Comparison of ENCODE assay signal across 2 cellular contexts in the genomic region with DNA sequence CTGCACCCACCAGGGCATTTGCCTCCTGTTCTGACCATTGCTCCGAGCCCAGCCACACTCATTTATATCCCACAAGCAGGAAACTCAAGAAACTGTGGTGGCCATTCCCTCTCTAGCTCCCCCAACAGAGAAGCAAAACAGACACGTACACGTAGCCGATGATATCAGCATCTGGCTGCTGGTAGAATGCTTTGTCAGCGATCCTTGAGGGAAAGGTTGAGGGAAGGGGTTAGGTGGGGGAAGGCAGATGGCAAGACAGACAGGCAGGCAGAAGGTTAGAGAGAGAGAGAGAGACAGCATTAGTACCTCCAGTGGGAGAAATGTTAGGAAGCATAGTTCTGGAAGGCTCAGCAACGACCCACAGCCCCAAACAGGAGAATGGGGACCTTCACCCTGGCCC.
TF ChIP-seq lines count a peak whose summit lies in the region.

No MANE protein-coding gene starts in this region.

TF ChIP-seq in HEK293T, 16 proteins besides CTCF, POLR2A, EP300 and RAD21:
- TF ChIP-seq SUZ12 (IDR thresholded peaks at IDR 0.05): no peak

TF ChIP-seq in K562, 482 proteins besides CTCF, POLR2A, EP300 and RAD21 (continues in another document):
- TF ChIP-seq ZNF785 (CRISPR knock-in tag; IDR thresholded peaks at IDR 0.05) (no peak), MED1 (CRISPR knock-in tag; IDR thresholded peaks at IDR 0.05; ENCODE audit: borderline replicate concordance) (no peak), MAFK (IDR thresholded peaks at IDR 0.05; ENCODE audit: low read length) (peak; percentile 97), SAFB (IDR thresholded peaks at IDR 0.05; ENCODE audit: borderline replicate concordance, low read depth, low read length) (no peak), EP400 (IDR thresholded peaks at IDR 0.05) (peak; percentile 65), TAF7 (tag; IDR thresholded peaks at IDR 0.05) (no peak), ZBED1 (IDR thresholded peaks at IDR 0.05) (no peak), MAFG (tag; conservative IDR thresholded peaks at IDR 0.05) (peak; percentile 99), EHMT2 (IDR thresholded peaks at IDR 0.05) (0 out of 2 replicates have a peak, but pooled peaks have one; percentile 28), C11orf30 (IDR thresholded peaks at IDR 0.05; ENCODE audit: low read depth) (peak; percentile 100), L3MBTL2 (IDR thresholded peaks at IDR 0.05) (peak; percentile 36; the same call in 1 of the 2 replicates), ATF1 (CRISPR knock-in tag; IDR thresholded peaks at IDR 0.05) (no peak), ATF1 (tag; IDR thresholded peaks at IDR 0.05) (peak; percentile 85), CTBP1 (IDR thresholded peaks at IDR 0.05; ENCODE audit: borderline replicate concordance) (peak; percentile 26; the same call in 1 of the 2 replicates), GATA2 (CRISPR knock-in tag; IDR thresholded peaks at IDR 0.05) (peak; percentile 59; the same call in 1 of the 2 replicates), ARID1B (IDR thresholded peaks at IDR 0.05) (peak; percentile 63), PRMT5 (CRISPR knock-in tag; IDR thresholded peaks at IDR 0.05) (no peak), ZNF561 (CRISPR knock-in tag; conservative IDR thresholded peaks at IDR 0.05) (no peak), ZNF134 (CRISPR knock-in tag; conservative IDR thresholded peaks at IDR 0.05) (no peak), CREB1 (IDR thresholded peaks at IDR 0.05) (0 out of 2 replicates have a peak, but pooled peaks have one; percentile 32), CREB1 (CRISPR knock-in tag; IDR thresholded peaks at IDR 0.05) (no peak), ZFP36 (IDR thresholded peaks at IDR 0.05; ENCODE audit: low read depth, low read length, partially characterized antibody) (no peak), JUN (IDR thresholded peaks at IDR 0.05; ENCODE audit: borderline replicate concordance, low read depth, low read length) (no peak), JUN (CRISPR knock-in tag; IDR thresholded peaks at IDR 0.05; ENCODE audit: borderline replicate concordance) (no peak), MAFF (IDR thresholded peaks at IDR 0.05; ENCODE audit: low read length) (peak; percentile 97), ETS2 (tag; IDR thresholded peaks at IDR 0.05; ENCODE audit: borderline replicate concordance, poor library complexity, severe bottlenecking) (no peak), CBFA2T3 (IDR thresholded peaks at IDR 0.05) (peak; percentile 26; the same call in 1 of the 2 replicates), NFE2 (IDR thresholded peaks at IDR 0.05; ENCODE audit: low read depth) (peak; percentile 60; the same call in 1 of the 2 replicates), TAL1 (IDR thresholded peaks at IDR 0.05) (0 out of 2 replicates have a peak, but pooled peaks have one; percentile 16), SMAD3 (CRISPR knock-in tag; conservative IDR thresholded peaks at IDR 0.05) (no peak), MTA2 (IDR thresholded peaks at IDR 0.05; ENCODE audit: low read depth) (0 out of 2 replicates have a peak, but pooled peaks have one; percentile 6), SUPT5H (IDR thresholded peaks at IDR 0.05) (no peak), ATF7 (IDR thresholded peaks at IDR 0.05) (peak; percentile 63), NR3C1 (CRISPR knock-in tag; IDR thresholded peaks at IDR 0.05) (no peak), DPF2 (IDR thresholded peaks at IDR 0.05) (peak; percentile 78), CREM (IDR thresholded peaks at IDR 0.05; ENCODE audit: low read depth) (peak; percentile 86), SOX6 (IDR thresholded peaks at IDR 0.05) (no peak), ZEB2 (IDR thresholded peaks at IDR 0.05) (0 out of 2 replicates have a peak, but pooled peaks have one; percentile 43)
- TF ChIP-seq, protein P1, sequence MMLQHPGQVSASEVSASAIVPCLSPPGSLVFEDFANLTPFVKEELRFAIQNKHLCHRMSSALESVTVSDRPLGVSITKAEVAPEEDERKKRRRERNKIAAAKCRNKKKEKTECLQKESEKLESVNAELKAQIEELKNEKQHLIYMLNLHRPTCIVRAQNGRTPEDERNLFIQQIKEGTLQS (IDR thresholded peaks at IDR 0.05): peak; percentile 57; the same call in 1 of the 2 replicates
- TF ChIP-seq, protein P1 (CRISPR knock-in tag; conservative IDR thresholded peaks at IDR 0.05): no peak
- TF ChIP-seq, protein P2, sequence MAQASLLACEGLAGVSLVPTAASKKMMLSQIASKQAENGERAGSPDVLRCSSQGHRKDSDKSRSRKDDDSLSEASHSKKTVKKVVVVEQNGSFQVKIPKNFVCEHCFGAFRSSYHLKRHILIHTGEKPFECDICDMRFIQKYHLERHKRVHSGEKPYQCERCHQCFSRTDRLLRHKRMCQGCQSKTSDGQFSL (CRISPR knock-in tag; IDR thresholded peaks at IDR 0.05): no peak
- TF ChIP-seq, protein P2 (tag; IDR thresholded peaks at IDR 0.05): 0 out of 4 replicates have a peak, but pooled peaks of 1 of the 2 experiments have one; percentile 22
- TF ChIP-seq, protein P3, sequence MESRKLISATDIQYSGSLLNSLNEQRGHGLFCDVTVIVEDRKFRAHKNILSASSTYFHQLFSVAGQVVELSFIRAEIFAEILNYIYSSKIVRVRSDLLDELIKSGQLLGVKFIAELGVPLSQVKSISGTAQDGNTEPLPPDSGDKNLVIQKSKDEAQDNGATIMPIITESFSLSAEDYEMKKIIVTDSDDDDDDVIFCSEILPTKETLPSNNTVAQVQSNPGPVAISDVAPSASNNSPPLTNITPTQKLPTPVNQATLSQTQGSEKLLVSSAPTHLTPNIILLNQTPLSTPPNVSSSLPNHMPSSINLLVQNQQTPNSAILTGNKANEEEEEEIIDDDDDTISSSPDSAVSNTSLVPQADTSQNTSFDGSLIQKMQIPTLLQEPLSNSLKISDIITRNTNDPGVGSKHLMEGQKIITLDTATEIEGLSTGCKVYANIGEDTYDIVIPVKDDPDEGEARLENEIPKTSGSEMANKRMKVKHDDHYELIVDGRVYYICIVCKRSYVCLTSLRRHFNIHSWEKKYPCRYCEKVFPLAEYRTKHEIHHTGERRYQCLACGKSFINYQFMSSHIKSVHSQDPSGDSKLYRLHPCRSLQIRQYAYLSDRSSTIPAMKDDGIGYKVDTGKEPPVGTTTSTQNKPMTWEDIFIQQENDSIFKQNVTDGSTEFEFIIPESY (CRISPR knock-in tag; IDR thresholded peaks at IDR 0.05): no peak
- TF ChIP-seq, protein P4, sequence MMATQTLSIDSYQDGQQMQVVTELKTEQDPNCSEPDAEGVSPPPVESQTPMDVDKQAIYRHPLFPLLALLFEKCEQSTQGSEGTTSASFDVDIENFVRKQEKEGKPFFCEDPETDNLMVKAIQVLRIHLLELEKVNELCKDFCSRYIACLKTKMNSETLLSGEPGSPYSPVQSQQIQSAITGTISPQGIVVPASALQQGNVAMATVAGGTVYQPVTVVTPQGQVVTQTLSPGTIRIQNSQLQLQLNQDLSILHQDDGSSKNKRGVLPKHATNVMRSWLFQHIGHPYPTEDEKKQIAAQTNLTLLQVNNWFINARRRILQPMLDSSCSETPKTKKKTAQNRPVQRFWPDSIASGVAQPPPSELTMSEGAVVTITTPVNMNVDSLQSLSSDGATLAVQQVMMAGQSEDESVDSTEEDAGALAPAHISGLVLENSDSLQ (IDR thresholded peaks at IDR 0.05): peak; percentile 81
- TF ChIP-seq, protein P5, sequence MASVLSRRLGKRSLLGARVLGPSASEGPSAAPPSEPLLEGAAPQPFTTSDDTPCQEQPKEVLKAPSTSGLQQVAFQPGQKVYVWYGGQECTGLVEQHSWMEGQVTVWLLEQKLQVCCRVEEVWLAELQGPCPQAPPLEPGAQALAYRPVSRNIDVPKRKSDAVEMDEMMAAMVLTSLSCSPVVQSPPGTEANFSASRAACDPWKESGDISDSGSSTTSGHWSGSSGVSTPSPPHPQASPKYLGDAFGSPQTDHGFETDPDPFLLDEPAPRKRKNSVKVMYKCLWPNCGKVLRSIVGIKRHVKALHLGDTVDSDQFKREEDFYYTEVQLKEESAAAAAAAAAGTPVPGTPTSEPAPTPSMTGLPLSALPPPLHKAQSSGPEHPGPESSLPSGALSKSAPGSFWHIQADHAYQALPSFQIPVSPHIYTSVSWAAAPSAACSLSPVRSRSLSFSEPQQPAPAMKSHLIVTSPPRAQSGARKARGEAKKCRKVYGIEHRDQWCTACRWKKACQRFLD (CRISPR knock-in tag; IDR thresholded peaks at IDR 0.05): peak; percentile 51; the same call in 1 of the 2 replicates
- TF ChIP-seq, protein P6, sequence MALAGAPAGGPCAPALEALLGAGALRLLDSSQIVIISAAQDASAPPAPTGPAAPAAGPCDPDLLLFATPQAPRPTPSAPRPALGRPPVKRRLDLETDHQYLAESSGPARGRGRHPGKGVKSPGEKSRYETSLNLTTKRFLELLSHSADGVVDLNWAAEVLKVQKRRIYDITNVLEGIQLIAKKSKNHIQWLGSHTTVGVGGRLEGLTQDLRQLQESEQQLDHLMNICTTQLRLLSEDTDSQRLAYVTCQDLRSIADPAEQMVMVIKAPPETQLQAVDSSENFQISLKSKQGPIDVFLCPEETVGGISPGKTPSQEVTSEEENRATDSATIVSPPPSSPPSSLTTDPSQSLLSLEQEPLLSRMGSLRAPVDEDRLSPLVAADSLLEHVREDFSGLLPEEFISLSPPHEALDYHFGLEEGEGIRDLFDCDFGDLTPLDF (CRISPR knock-in tag; IDR thresholded peaks at IDR 0.05): no peak
- TF ChIP-seq, protein P7, sequence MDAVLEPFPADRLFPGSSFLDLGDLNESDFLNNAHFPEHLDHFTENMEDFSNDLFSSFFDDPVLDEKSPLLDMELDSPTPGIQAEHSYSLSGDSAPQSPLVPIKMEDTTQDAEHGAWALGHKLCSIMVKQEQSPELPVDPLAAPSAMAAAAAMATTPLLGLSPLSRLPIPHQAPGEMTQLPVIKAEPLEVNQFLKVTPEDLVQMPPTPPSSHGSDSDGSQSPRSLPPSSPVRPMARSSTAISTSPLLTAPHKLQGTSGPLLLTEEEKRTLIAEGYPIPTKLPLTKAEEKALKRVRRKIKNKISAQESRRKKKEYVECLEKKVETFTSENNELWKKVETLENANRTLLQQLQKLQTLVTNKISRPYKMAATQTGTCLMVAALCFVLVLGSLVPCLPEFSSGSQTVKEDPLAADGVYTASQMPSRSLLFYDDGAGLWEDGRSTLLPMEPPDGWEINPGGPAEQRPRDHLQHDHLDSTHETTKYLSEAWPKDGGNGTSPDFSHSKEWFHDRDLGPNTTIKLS (IDR thresholded peaks at IDR 0.05; ENCODE audit: borderline replicate concordance, low read depth): peak; percentile 65; the same call in 1 of the 2 replicates
- TF ChIP-seq, protein P8, sequence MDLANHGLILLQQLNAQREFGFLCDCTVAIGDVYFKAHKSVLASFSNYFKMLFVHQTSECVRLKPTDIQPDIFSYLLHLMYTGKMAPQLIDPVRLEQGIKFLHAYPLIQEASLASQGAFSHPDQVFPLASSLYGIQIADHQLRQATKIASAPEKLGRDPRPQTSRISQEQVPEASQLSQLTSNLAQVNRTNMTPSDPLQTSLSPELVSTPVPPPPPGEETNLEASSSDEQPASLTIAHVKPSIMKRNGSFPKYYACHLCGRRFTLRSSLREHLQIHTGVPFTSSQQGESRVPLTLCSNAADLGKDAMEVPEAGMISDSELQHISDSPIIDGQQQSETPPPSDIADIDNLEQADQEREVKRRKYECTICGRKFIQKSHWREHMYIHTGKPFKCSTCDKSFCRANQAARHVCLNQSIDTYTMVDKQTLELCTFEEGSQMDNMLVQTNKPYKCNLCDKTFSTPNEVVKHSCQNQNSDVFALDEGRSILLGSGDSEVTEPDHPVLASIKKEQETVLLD (IDR thresholded peaks at IDR 0.05): peak; percentile 52; the same call in 1 of the 2 replicates
- TF ChIP-seq, protein P9, sequence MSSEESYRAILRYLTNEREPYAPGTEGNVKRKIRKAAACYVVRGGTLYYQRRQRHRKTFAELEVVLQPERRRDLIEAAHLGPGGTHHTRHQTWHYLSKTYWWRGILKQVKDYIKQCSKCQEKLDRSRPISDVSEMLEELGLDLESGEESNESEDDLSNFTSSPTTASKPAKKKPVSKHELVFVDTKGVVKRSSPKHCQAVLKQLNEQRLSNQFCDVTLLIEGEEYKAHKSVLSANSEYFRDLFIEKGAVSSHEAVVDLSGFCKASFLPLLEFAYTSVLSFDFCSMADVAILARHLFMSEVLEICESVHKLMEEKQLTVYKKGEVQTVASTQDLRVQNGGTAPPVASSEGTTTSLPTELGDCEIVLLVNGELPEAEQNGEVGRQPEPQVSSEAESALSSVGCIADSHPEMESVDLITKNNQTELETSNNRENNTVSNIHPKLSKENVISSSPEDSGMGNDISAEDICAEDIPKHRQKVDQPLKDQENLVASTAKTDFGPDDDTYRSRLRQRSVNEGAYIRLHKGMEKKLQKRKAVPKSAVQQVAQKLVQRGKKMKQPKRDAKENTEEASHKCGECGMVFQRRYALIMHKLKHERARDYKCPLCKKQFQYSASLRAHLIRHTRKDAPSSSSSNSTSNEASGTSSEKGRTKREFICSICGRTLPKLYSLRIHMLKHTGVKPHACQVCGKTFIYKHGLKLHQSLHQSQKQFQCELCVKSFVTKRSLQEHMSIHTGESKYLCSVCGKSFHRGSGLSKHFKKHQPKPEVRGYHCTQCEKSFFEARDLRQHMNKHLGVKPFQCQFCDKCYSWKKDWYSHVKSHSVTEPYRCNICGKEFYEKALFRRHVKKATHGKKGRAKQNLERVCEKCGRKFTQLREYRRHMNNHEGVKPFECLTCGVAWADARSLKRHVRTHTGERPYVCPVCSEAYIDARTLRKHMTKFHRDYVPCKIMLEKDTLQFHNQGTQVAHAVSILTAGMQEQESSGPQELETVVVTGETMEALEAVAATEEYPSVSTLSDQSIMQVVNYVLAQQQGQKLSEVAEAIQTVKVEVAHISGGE (CRISPR knock-in tag; IDR thresholded peaks at IDR 0.05): peak in 1 of 3 experiments; percentile 44; a peak in 1 of 6 replicates
